9 cellular contexts compared by ENCODE assay signal in the genomic region with DNA sequence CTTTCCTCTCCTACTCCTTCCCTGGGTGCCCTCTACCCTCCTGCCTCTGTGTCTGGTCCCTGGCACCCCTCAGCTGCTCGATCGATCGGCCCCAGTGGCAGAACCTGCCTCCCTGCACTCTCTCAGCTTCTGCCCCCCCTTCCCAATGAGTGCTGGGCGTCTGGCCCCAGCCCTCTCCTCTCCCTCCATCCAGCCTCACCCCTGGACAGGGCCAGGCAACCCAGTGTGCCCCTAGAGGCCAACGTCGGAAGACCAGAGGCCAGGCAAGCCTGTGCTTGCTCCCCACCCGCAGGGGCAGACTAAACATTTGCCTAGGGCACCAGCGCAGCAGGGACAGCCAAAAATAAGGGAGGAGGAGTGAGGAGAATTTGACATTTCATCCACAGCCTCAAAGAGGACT. TPM values are rescaled to one million over a fixed set of nuclear protein-coding genes. Genes with fewer than 3 reads are reported as not detected.
DNase-seq lines count a peak whose midpoint lies in the region; ATAC-seq and TF ChIP-seq lines count a peak whose summit lies in the region.
"Had no signal": no experiment of that assay in that cellular context is flagged by ENCODE, and none has a peak within 500 bp of the region (broad histone marks: within the 10 kb centered on the region; RNA-seq: fewer than 3 reads in every experiment).

No MANE protein-coding gene starts in this region.

- ATAC-seq in GM18909 (IDR thresholded peaks at IDR 0.05; ENCODE audit: poor library complexity, unreplicated experiment) = no peak

- in situ Hi-C loops in GM13976 (cut with MboI; ENCODE audit: low sequenced_read_pairs, unreplicated experiment) = no loop called here

- H3K36me3 ChIP-seq in left ventricle myocardium inferior = no peaks in the 10 kb centered on the region
- H3K36me3 ChIP-seq: gastrocnemius medialis had no signal

- H3K27ac ChIP-seq in left ventricle myocardium inferior (replicated peaks) = no peak overlapping the region
- H3K27ac ChIP-seq: gastrocnemius medialis had no signal

- no peak overlapping the region for H3K4me3 ChIP-seq in left ventricle myocardium inferior
- H3K4me3 ChIP-seq: gastrocnemius medialis had no signal

- H3K9me3 ChIP-seq in left ventricle myocardium inferior (replicated peaks) = no peaks in the 10 kb centered on the region
- H3K9me3 ChIP-seq: gastrocnemius medialis had no signal

- peak; percentile 21 for TF ChIP-seq CTCF in GM13976 (IDR thresholded peaks at IDR 0.05; ENCODE audit: borderline replicate concordance, control extremely low read depth, extremely low read depth, insufficient read depth, missing control alignments)
- peak; percentile 56 for TF ChIP-seq CTCF in left ventricle myocardium inferior (IDR thresholded peaks at IDR 0.05; ENCODE audit: borderline replicate concordance)

- DNase-seq in AML-193 (lab: John Stamatoyannopoulos, UW) = peak; percentile 13 to 19
- DNase-seq in GM13976 (ENCODE audit: low spot score) = peak; percentile 71
- DNase-seq in NCI-H1417 (lab: John Stamatoyannopoulos, UW) = peak; percentile 43 to 90 (median 82)
- peak; percentile 29 to 47 for DNase-seq in activated CD4-positive, alpha-beta T cell treated with anti-CD3 and anti-CD28 coated beads, Interleukin-2, amount 50 U/mL, for 48 hours
- no peak for DNase-seq in left ventricle myocardium inferior
- peak; percentile 32 to 40 for DNase-seq in stimulated activated CD4-positive, alpha-beta T cell treated with anti-CD3 and anti-CD28 coated beads, Interleukin-2, amount 100 ng/mL, for 24 hours
- DNase-seq in superior temporal gyrus (ENCODE audit: extremely low spot score) = no peak

- intact Hi-C loops in left ventricle myocardium inferior (cut with micrococcal nuclease) = no loop called here

- H3K4me1 ChIP-seq in left ventricle myocardium inferior = peaks cover 8% of the 10 kb centered on the region

- peaks cover 48% of the 10 kb centered on the region for H3K27me3 ChIP-seq in left ventricle myocardium inferior (ENCODE audit: low read depth)

RNA-seq across cellular contexts. Expression of gene LGR6, which starts 43.5 kb away (rescaled TPM):
- 0.60 TPM for total RNA-seq in left ventricle myocardium inferior

Comparison
In these comparisons a context has a peak if more than half of its experiments do, and no peak if none do; other contexts are left out.
1. DNase-seq: peak in AML-193 (2 of 2), GM13976 (single experiment), NCI-H1417 (3 of 3), activated CD4-positive, alpha-beta T cell treated with anti-CD3 and anti-CD28 coated beads, Interleukin-2, amount 50 U/mL, for 48 hours (2 of 2) and stimulated activated CD4-positive, alpha-beta T cell treated with anti-CD3 and anti-CD28 coated beads, Interleukin-2, amount 100 ng/mL, for 24 hours (2 of 2); none in left ventricle myocardium inferior (single experiment) and superior temporal gyrus (single experiment).